In the genomic region with DNA sequence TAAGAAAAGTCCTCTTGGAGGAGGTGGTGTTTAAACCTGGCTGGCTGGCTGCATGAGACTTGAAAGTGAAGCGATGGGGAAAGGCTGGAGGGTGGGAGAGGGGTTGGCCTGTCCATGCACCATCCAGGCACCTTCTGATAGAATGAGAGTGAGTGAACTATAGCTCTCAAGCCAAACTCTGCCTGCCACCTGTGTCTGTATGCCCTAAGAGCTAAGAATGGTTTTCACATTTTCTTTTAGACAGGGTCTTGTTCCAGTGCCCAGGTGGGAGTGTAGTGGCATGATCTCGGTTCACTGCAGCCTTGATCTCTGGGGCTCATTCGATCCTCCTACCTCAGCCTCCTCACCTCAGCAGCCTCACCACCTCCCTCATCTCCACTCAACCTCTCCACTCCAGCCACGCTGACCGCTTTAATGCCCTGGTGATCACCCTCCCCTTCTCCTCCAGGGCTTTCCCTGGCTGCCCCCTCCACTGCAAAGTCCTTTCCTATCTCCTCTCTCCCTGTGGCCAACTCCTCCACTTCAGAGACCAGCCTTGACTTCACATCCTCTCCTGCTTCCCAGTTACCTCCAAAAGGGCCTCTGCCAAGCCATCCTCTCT, we compare ENCODE assay signal across 15 cellular contexts. TPM values are rescaled to one million over a fixed set of nuclear protein-coding genes. Genes with fewer than 3 reads are reported as not detected.
A peak's percentile ranks its signal among the peaks of the same experiment; 100 is the strongest.
DNase-seq lines count a peak whose midpoint lies in the region; ATAC-seq, FAIRE-seq and TF ChIP-seq lines count a peak whose summit lies in the region.
"Had no signal": no experiment of that assay in that cellular context is flagged by ENCODE, and none has a peak within 500 bp of the region (broad histone marks: within the 10 kb centered on the region; RNA-seq: fewer than 3 reads in every experiment).

No MANE protein-coding gene starts in this region.

- no peaks in the 10 kb centered on the region for H3K36me3 Mint-ChIP-seq in activated T-cell treated with anti-CD3 and anti-CD28 coated beads, Interleukin-2, amount 50 U/mL, for 24 hours (ENCODE audit: low read depth)
- no peaks in the 10 kb centered on the region for H3K36me3 Mint-ChIP-seq in activated T-cell treated with anti-CD3 and anti-CD28 coated beads, Interleukin-2, amount 50 U/mL, for 72 hours (ENCODE audit: insufficient read depth in 2 of 2)
- H3K36me3 Mint-ChIP-seq: activated naive CD4-positive, alpha-beta T cell treated with anti-CD3 and anti-CD28 coated beads, Interleukin-2, amount 10 ng/mL, durations not matched to agents 7 days and 5 days; T-cell had no signal

- no peak for FAIRE-seq in GM12891 (lab: Jason Lieb, UNC)

- no peaks in the 10 kb centered on the region for H3K27me3 ChIP-seq in mammary epithelial cell (ENCODE audit: insufficient read depth, low read length)
- no peaks in the 10 kb centered on the region for H3K27me3 ChIP-seq in osteoblast (ENCODE audit: insufficient read depth, low read length)
- H3K27me3 ChIP-seq: MG63, spleen had no signal

- TF ChIP-seq CTCF in mammary epithelial cell (conservative IDR thresholded peaks at IDR 0.05 in 1 of 2, IDR thresholded peaks at IDR 0.05 in 1 of 2; ENCODE audit: extremely low read depth in 1 of 2, insufficient read depth in 1 of 2, low read depth in 1 of 2, low read length in 2 of 2) = no peak
- TF ChIP-seq CTCF in osteoblast (IDR thresholded peaks at IDR 0.05; ENCODE audit: extremely low read depth, low read depth, low read length) = no peak

- no peak for DNase-seq in activated T-cell treated with anti-CD3 and anti-CD28 coated beads, Interleukin-2, amount 50 U/mL, for 24 hours
- DNase-seq in activated T-cell treated with anti-CD3 and anti-CD28 coated beads, Interleukin-2, amount 50 U/mL, for 72 hours = no peak
- DNase-seq in mammary epithelial cell (no peak), osteoblast (ENCODE audit: insufficient read length, low spot score, missing footprints) (no peak), HPDE6-E6E7 (ENCODE audit: extremely low spot score) (no peak), GM12891 (ENCODE audit: insufficient read length, low spot score) (no peak), NCI-H446 (lab: John Stamatoyannopoulos, UW) (no peak), GM03348 (ENCODE audit: low spot score) (no peak)
- DNase-seq: NCI-H2171 had no signal

- intact Hi-C loops in mammary epithelial cell (cut with micrococcal nuclease) = loop anchor here (1.0 to 5.0 kb wide), 7 partner anchors 42 to 916 kb away; a partner anchor contains a TSS

- peaks cover 14% of the 10 kb centered on the region for H3K4me1 Mint-ChIP-seq in activated T-cell treated with anti-CD3 and anti-CD28 coated beads, Interleukin-2, amount 50 U/mL, for 24 hours (ENCODE audit: low read depth)
- peaks cover 26% of the 10 kb centered on the region for H3K4me1 Mint-ChIP-seq in activated T-cell treated with anti-CD3 and anti-CD28 coated beads, Interleukin-2, amount 50 U/mL, for 72 hours (ENCODE audit: low read depth)

- no peak for TF ChIP-seq POLR2A in GM12891 (IDR thresholded peaks at IDR 0.05; ENCODE audit: low read depth, low read length)

- H4K20me1 ChIP-seq in mammary epithelial cell (ENCODE audit: insufficient read depth, low read length) = no peaks in the 10 kb centered on the region
- H4K20me1 ChIP-seq in osteoblast (ENCODE audit: insufficient read depth, low read length) = no peaks in the 10 kb centered on the region

- no peak overlapping the region for H3K4me3 ChIP-seq in mammary epithelial cell (replicated peaks in 1 of 3; ENCODE audit: insufficient read depth in 1 of 3, low read depth in 2 of 3, low read length in 3 of 3)
- no peak overlapping the region for H3K4me3 ChIP-seq in osteoblast (ENCODE audit: insufficient read depth, low read length)
- H3K4me3 ChIP-seq: MG63, spleen had no signal

- no peak overlapping the region for H3K27ac ChIP-seq in mammary epithelial cell (ENCODE audit: insufficient read depth, low read depth, low read length)
- peak overlapping the region; percentile 62 for H3K27ac ChIP-seq in osteoblast (ENCODE audit: low read depth, low read length)
- H3K27ac ChIP-seq: HL-60, spleen had no signal

- H3K4me3 Mint-ChIP-seq in activated T-cell treated with anti-CD3 and anti-CD28 coated beads, Interleukin-2, amount 50 U/mL, for 24 hours = no peak overlapping the region
- H3K4me3 Mint-ChIP-seq in activated T-cell treated with anti-CD3 and anti-CD28 coated beads, Interleukin-2, amount 50 U/mL, for 72 hours = no peak overlapping the region
- H3K4me3 Mint-ChIP-seq: activated naive CD4-positive, alpha-beta T cell treated with anti-CD3 and anti-CD28 coated beads, Interleukin-2, amount 10 ng/mL, durations not matched to agents 7 days and 5 days; stimulated activated naive CD8-positive, alpha-beta T cell treated with anti-CD3 and anti-CD28 coated beads, Interleukin-15, amount 100 ng/mL, for 72 hours; T-cell had no signal

- CTCF ChIA-PET in mammary epithelial cell (lab: Charles Lee; ENCODE audit: low non-redundant PET) = no interaction called here

- H3K79me2 ChIP-seq in mammary epithelial cell (ENCODE audit: insufficient read depth, low read length) = no peaks in the 10 kb centered on the region
- H3K79me2 ChIP-seq in osteoblast (ENCODE audit: insufficient read depth, low read length) = no peaks in the 10 kb centered on the region

- H3K9me3 ChIP-seq in mammary epithelial cell (replicated peaks; ENCODE audit: insufficient read depth, low read length) = peaks cover 2% of the 10 kb centered on the region
- H3K9me3 ChIP-seq in osteoblast (ENCODE audit: low read depth, low read length) = no peaks in the 10 kb centered on the region
- H3K9me3 ChIP-seq: spleen had no signal

- dilution Hi-C loops in mammary epithelial cell (cut with HindIII; ENCODE audit: low sequenced_read_pairs) = loop anchor here (5.0 kb wide), 1 partner anchor 46 kb away; no protein-coding TSS in a partner anchor

- H3K9ac ChIP-seq in mammary epithelial cell (ENCODE audit: insufficient read depth, low read length) = no peak overlapping the region

- H3K27ac Mint-ChIP-seq in activated T-cell treated with anti-CD3 and anti-CD28 coated beads, Interleukin-2, amount 50 U/mL, for 24 hours = peak overlapping the region; percentile 28
- no peak overlapping the region for H3K27ac Mint-ChIP-seq in activated T-cell treated with anti-CD3 and anti-CD28 coated beads, Interleukin-2, amount 50 U/mL, for 72 hours
- H3K27ac Mint-ChIP-seq: activated naive CD4-positive, alpha-beta T cell treated with anti-CD3 and anti-CD28 coated beads, Interleukin-2, amount 10 ng/mL, durations not matched to agents 7 days and 5 days; T-cell had no signal

- H3K9me3 Mint-ChIP-seq in activated T-cell treated with anti-CD3 and anti-CD28 coated beads, Interleukin-2, amount 50 U/mL, for 24 hours = no peaks in the 10 kb centered on the region
- H3K9me3 Mint-ChIP-seq in activated T-cell treated with anti-CD3 and anti-CD28 coated beads, Interleukin-2, amount 50 U/mL, for 72 hours = no peaks in the 10 kb centered on the region
- H3K9me3 Mint-ChIP-seq: activated naive CD4-positive, alpha-beta T cell treated with anti-CD3 and anti-CD28 coated beads, Interleukin-2, amount 10 ng/mL, durations not matched to agents 7 days and 5 days; stimulated activated naive CD8-positive, alpha-beta T cell treated with anti-CD3 and anti-CD28 coated beads, Interleukin-15, amount 100 ng/mL, for 72 hours; T-cell had no signal

- no peaks in the 10 kb centered on the region for H3K36me3 ChIP-seq in mammary epithelial cell (ENCODE audit: insufficient read depth, low read length)
- no peaks in the 10 kb centered on the region for H3K36me3 ChIP-seq in osteoblast (ENCODE audit: insufficient read depth, low read length)
- H3K36me3 ChIP-seq: spleen had no signal

- peaks cover 11% of the 10 kb centered on the region for H3K27me3 Mint-ChIP-seq in activated T-cell treated with anti-CD3 and anti-CD28 coated beads, Interleukin-2, amount 50 U/mL, for 24 hours
- peaks cover 4% of the 10 kb centered on the region for H3K27me3 Mint-ChIP-seq in activated T-cell treated with anti-CD3 and anti-CD28 coated beads, Interleukin-2, amount 50 U/mL, for 72 hours (ENCODE audit: low read depth)

- H3K4me2 ChIP-seq in mammary epithelial cell (ENCODE audit: insufficient read depth, low read depth, low read length) (no peak overlapping the region), osteoblast (ENCODE audit: insufficient read depth, low read length) (no peak overlapping the region)

- BruUV-seq in mammary epithelial cell (replicated peaks; lab: Mats Ljungman, UMichigan) = no TSS peak

- ATAC-seq in activated T-cell treated with anti-CD3 and anti-CD28 coated beads, Interleukin-2, amount 50 U/mL, for 72 hours (replicated peaks in 1 of 2) = no peak

- H3K4me1 ChIP-seq in mammary epithelial cell (ENCODE audit: insufficient read depth, low read length) (peaks cover 38% of the 10 kb centered on the region), osteoblast (ENCODE audit: insufficient read depth, low read length) (peaks cover 62% of the 10 kb centered on the region)

- WGBS in mammary epithelial cell (ENCODE audit: low coverage, missing lambda C conversion rate) = 100% methylated on average over 5 of the region's 5 CpGs

- in situ Hi-C loops in mammary epithelial cell (cut with MboI; ENCODE audit: low sequenced_read_pairs in 2 of 2) = loop anchor here in 1 of 2 donors (5.0 kb wide), 1 partner anchor 191 kb away; no protein-coding TSS in a partner anchor

- H2AFZ ChIP-seq in mammary epithelial cell (ENCODE audit: low read depth, low read length) (peak overlapping the region; percentile 68), osteoblast (ENCODE audit: low read length) (peak overlapping the region; percentile 48)

TF ChIP-seq in GM12891, 5 proteins besides CTCF, POLR2A, EP300 and RAD21:
- TF ChIP-seq POU2F2 (IDR thresholded peaks at IDR 0.05; ENCODE audit: low read depth, low read length) (no peak), PAX5 (IDR thresholded peaks at IDR 0.05; ENCODE audit: insufficient read depth, low read length, severe bottlenecking) (no peak), POLR2AphosphoS5 (IDR thresholded peaks at IDR 0.05; ENCODE audit: low read depth, low read length) (no peak), TAF1 (IDR thresholded peaks at IDR 0.05; ENCODE audit: low read depth, low read length) (no peak), SPI1 (IDR thresholded peaks at IDR 0.05; ENCODE audit: low read depth, low read length) (no peak)

RNA-seq across cellular contexts. Expression of a gene that starts 38.3 kb away (rescaled TPM):
- total RNA-seq in activated T-cell treated with anti-CD3 and anti-CD28 coated beads, Interleukin-2, amount 50 U/mL, for 72 hours = under 1 TPM in 1 of 2 donors, not detected in 1; 0.19 TPM
- 100 to 1,000 TPM; 299 to 771 TPM for total RNA-seq in mammary epithelial cell
- 326 TPM for polyA plus RNA-seq in mammary epithelial cell
- 122 TPM for polyA minus RNA-seq in mammary epithelial cell
- 52.2 and 72.4 TPM in 2 replicates for total RNA-seq in osteoblast
- polyA plus RNA-seq in GM12891 (2012; ENCODE audit: low read depth, missing spikeins) = 0.23 TPM

Comparison
In these comparisons a context has a peak if more than half of its experiments do, and no peak if none do; other contexts are left out.
1. RNA of a gene that starts 38.3 kb away (total RNA-seq): 299 to 771 TPM in mammary epithelial cell and 52.2 to 72.4 TPM in osteoblast; 0.19 TPM in activated T-cell treated with anti-CD3 and anti-CD28 coated beads, Interleukin-2, amount 50 U/mL, for 72 hours; every median in the first group is over 10 times any median in the second.